ENCODE assay signal across 7 cellular contexts in genomic region chr5:10250804-10251276, GRCh38.
DNase-seq lines count a peak whose midpoint lies in the region; ATAC-seq and TF ChIP-seq lines count a peak whose summit lies in the region.

No MANE protein-coding gene starts in this region.

- no peaks in the 10 kb centered on the region for H3K27me3 Mint-ChIP-seq in nephron (ENCODE audit: low read depth)

- H3K9me3 ChIP-seq in effector memory CD4-positive, alpha-beta T cell (ENCODE audit: control insufficient read depth, low read length) = no peaks in the 10 kb centered on the region

- POLR2A ChIA-PET in RWPE1 (lab: Yijun Ruan, JAX; ENCODE audit: low non-redundant PET) = interaction anchor here (0.6 kb wide), 1 partner anchor 228 kb away, joined by 3 read pairs; no protein-coding TSS in a partner anchor

- peaks cover 26% of the 10 kb centered on the region for H3K4me1 Mint-ChIP-seq in nephron

- peak overlapping the region; percentile 92 to 96 (median 96) for H3K4me3 Mint-ChIP-seq in nephron

- TF ChIP-seq CTCF in GM12864 (IDR thresholded peaks at IDR 0.05; ENCODE audit: low read depth, low read length, missing control alignments) = no peak
- TF ChIP-seq CTCF in RWPE1 (conservative IDR thresholded peaks at IDR 0.05; ENCODE audit: low read depth) = no peak
- no peak for TF ChIP-seq CTCF in nephron (IDR thresholded peaks at IDR 0.05; ENCODE audit: unreplicated experiment in 3 of 3)

- ATAC-seq in HG02642 (IDR thresholded peaks at IDR 0.05; ENCODE audit: poor library complexity, unreplicated experiment) = peak; percentile 6

- DNase-seq in GM12864 (ENCODE audit: low read depth) = no peak
- peak; percentile 41 for DNase-seq in RWPE1 (ENCODE audit: low spot score)
- DNase-seq in effector memory CD4-positive, alpha-beta T cell = no peak
- no peak for DNase-seq in NCI-H1105 (lab: John Stamatoyannopoulos, UW)
- DNase-seq in stimulated activated CD4-positive, alpha-beta T cell treated with anti-CD3 and anti-CD28 coated beads, Interleukin-2, amount 100 ng/mL, for 24 hours = no peak

- no peaks in the 10 kb centered on the region for H3K9me3 Mint-ChIP-seq in nephron

- peak overlapping the region; percentile 13 to 64 (median 32) for H3K27ac Mint-ChIP-seq in nephron

- no peaks in the 10 kb centered on the region for H3K27me3 ChIP-seq in effector memory CD4-positive, alpha-beta T cell (replicated peaks; ENCODE audit: control insufficient read depth, insufficient read depth, low read length, poor library complexity, severe bottlenecking)

- peaks cover 25% of the 10 kb centered on the region for H3K36me3 Mint-ChIP-seq in nephron (ENCODE audit: low read depth)

- H3K4me3 ChIP-seq in GM12864 (ENCODE audit: low read depth, low read length) = peak overlapping the region; percentile 91
- peak overlapping the region; percentile 97 for H3K4me3 ChIP-seq in effector memory CD4-positive, alpha-beta T cell (ENCODE audit: insufficient read depth, low read depth, low read length, poor library complexity, severe bottlenecking)

- H3K4me1 ChIP-seq in effector memory CD4-positive, alpha-beta T cell (ENCODE audit: control insufficient read depth, insufficient read depth, low read length, poor library complexity, severe bottlenecking) = peaks cover 22% of the 10 kb centered on the region

- CTCF ChIA-PET in RWPE1 (lab: Yijun Ruan, JAX) = no interaction called here

- peaks cover 16% of the 10 kb centered on the region for H3K36me3 ChIP-seq in effector memory CD4-positive, alpha-beta T cell (ENCODE audit: control insufficient read depth, insufficient read depth, low read length)

- H3K27ac ChIP-seq in RWPE1 = peak overlapping the region; percentile 94
- peak overlapping the region; percentile 95 for H3K27ac ChIP-seq in effector memory CD4-positive, alpha-beta T cell (ENCODE audit: insufficient read depth, low read length, poor library complexity, severe bottlenecking)
